1 cellular context compared by ENCODE assay signal in genomic region chr20:43515628-43516027, GRCh38.
TF ChIP-seq lines count a peak whose summit lies in the region.

No MANE protein-coding gene starts in this region.

TF ChIP-seq in IMR-90, 13 proteins besides CTCF, POLR2A, EP300 and RAD21:
- TF ChIP-seq RCOR1 (IDR thresholded peaks at IDR 0.05; ENCODE audit: insufficient replicate concordance, low read length) (no peak), MAFK (IDR thresholded peaks at IDR 0.05; ENCODE audit: low read depth, low read length) (no peak), CEBPB (IDR thresholded peaks at IDR 0.05; ENCODE audit: low read depth, low read length) (no peak), FOS (IDR thresholded peaks at IDR 0.05; ENCODE audit: low read depth, low read length) (no peak), NFE2L2 (IDR thresholded peaks at IDR 0.05; ENCODE audit: low read depth, low read length) (no peak), MAZ (IDR thresholded peaks at IDR 0.05; ENCODE audit: borderline replicate concordance, low read depth, low read length) (no peak), USF2 (IDR thresholded peaks at IDR 0.05; ENCODE audit: low read depth, low read length) (no peak)
